9 cellular contexts compared by ENCODE assay signal in the genomic region with DNA sequence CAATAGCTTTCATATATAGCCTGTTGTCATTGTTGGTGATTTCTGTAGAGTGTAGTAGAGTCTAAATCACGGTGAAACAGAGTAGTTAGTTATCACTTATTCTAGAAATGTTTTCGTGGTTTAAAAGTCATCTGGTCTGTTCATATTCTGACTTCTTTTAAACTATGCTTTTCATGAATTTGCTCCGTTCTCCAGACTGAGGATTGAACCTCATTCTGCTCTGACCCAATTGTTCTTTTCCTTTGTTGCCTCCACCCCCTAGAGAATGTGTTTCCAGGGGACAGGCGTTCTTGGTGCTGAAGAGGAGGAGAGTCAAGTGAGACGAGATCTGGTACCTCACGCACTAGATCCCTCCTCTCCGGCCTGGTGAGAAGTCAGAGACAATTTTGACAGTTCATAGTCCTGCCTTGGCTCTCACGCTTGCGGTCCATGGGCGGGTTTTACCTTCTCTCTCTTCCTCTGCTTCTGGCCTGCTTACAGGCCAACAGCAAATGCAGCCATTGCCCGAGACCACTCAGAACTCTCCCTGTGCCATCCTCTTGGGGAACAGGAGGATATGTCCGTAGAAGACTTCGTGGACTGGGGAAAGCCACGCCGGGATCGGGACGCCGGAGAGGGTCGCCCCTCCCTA. TPM values are rescaled to one million over a fixed set of nuclear protein-coding genes. Genes with fewer than 3 reads are reported as not detected.
DNase-seq lines count a peak whose midpoint lies in the region; ATAC-seq and TF ChIP-seq lines count a peak whose summit lies in the region.
"Had no signal": no experiment of that assay in that cellular context is flagged by ENCODE, and none has a peak within 500 bp of the region (broad histone marks: within the 10 kb centered on the region; RNA-seq: fewer than 3 reads in every experiment).

No MANE protein-coding gene starts in this region.

- peak overlapping the region; percentile 98 for H3K27ac Mint-ChIP-seq in activated CD4-positive, alpha-beta memory T cell treated with anti-CD3 and anti-CD28 coated beads, Interleukin-2, amount 10 ng/mL, durations not matched to agents 7 days and 5 days
- peak overlapping the region; percentile 99 for H3K27ac Mint-ChIP-seq in neural crest cell (ENCODE audit: unreplicated experiment)

- no peaks in the 10 kb centered on the region for H3K9me3 Mint-ChIP-seq in activated CD4-positive, alpha-beta memory T cell treated with anti-CD3 and anti-CD28 coated beads, Interleukin-2, amount 10 ng/mL, durations not matched to agents 7 days and 5 days
- no peaks in the 10 kb centered on the region for H3K9me3 Mint-ChIP-seq in neural crest cell

- H3K4me1 Mint-ChIP-seq in activated CD4-positive, alpha-beta memory T cell treated with anti-CD3 and anti-CD28 coated beads, Interleukin-2, amount 10 ng/mL, durations not matched to agents 7 days and 5 days, result peaks cover 44% of the 10 kb centered on the region
- peaks cover 33% of the 10 kb centered on the region for H3K4me1 Mint-ChIP-seq in neural crest cell

- CTCF ChIA-PET in activated CD4-positive, alpha-beta memory T cell treated with anti-CD3 and anti-CD28 coated beads, Interleukin-2, amount 10 ng/mL, durations not matched to agents 7 days and 5 days (lab: Charles Lee), result interaction anchor here (0.5 kb wide), 1 partner anchor 87 kb away, joined by 4 read pairs; no protein-coding TSS in a partner anchor

- no peak for TF ChIP-seq CTCF in neural crest cell (conservative IDR thresholded peaks at IDR 0.05)

- H3K27me3 Mint-ChIP-seq in activated CD4-positive, alpha-beta memory T cell treated with anti-CD3 and anti-CD28 coated beads, Interleukin-2, amount 10 ng/mL, durations not matched to agents 7 days and 5 days, result peaks cover 1% of the 10 kb centered on the region
- no peaks in the 10 kb centered on the region for H3K27me3 Mint-ChIP-seq in neural crest cell (ENCODE audit: low read depth)

- peak; percentile 69 for ATAC-seq in GM19324 (IDR thresholded peaks at IDR 0.05; ENCODE audit: low FRiP score, unreplicated experiment)
- peak; percentile 69 for ATAC-seq in HG03354 (IDR thresholded peaks at IDR 0.05; ENCODE audit: poor library complexity, severe bottlenecking, unreplicated experiment)

- peaks cover 28% of the 10 kb centered on the region for H3K36me3 Mint-ChIP-seq in activated CD4-positive, alpha-beta memory T cell treated with anti-CD3 and anti-CD28 coated beads, Interleukin-2, amount 10 ng/mL, durations not matched to agents 7 days and 5 days (ENCODE audit: low read depth)
- no peaks in the 10 kb centered on the region for H3K36me3 Mint-ChIP-seq in neural crest cell (ENCODE audit: low read depth)

- peak overlapping the region; percentile 79 for H3K4me3 Mint-ChIP-seq in activated CD4-positive, alpha-beta memory T cell treated with anti-CD3 and anti-CD28 coated beads, Interleukin-2, amount 10 ng/mL, durations not matched to agents 7 days and 5 days
- peak overlapping the region; percentile 90 for H3K4me3 Mint-ChIP-seq in neural crest cell

- POLR2A ChIA-PET in activated CD4-positive, alpha-beta memory T cell treated with anti-CD3 and anti-CD28 coated beads, Interleukin-2, amount 10 ng/mL, durations not matched to agents 7 days and 5 days (lab: Charles Lee), result interaction anchor here (0.9 to 1.1 kb wide), 2 partner anchors 83 to 547 kb away, joined by 3 to 5 read pairs; a partner anchor contains a TSS

- peak; percentile 73 for DNase-seq in DMS114 treated with DMSO at 0.1 percent for 48 hours (lab: John Stamatoyannopoulos, UW; ENCODE audit: unreplicated experiment)
- DNase-seq in NCI-H69 (lab: John Stamatoyannopoulos, UW), result peak; percentile 93
- peak; percentile 87 for DNase-seq in activated CD4-positive, alpha-beta memory T cell treated with anti-CD3 and anti-CD28 coated beads, Interleukin-2, amount 10 ng/mL, durations not matched to agents 7 days and 5 days
- peak; percentile 77 for DNase-seq in fibroblast of gingiva (ENCODE audit: low read depth)
- DNase-seq in neural crest cell (ENCODE audit: low read depth, low spot score), result no peak
- DNase-seq in NK-92 treated with Interleukin-12 subunit alpha and Interleukin-12 subunit beta, amount 100 ng/mL, for 24 hours (lab: John Stamatoyannopoulos, UW), result no peak

RNA-seq across cellular contexts. Expression of a gene that starts 0.6 kb away (rescaled TPM):
- 10 to 100 TPM; 58.8 to 59.3 TPM for total RNA-seq in activated CD4-positive, alpha-beta memory T cell treated with anti-CD3 and anti-CD28 coated beads, Interleukin-2, amount 10 ng/mL, durations not matched to agents 7 days and 5 days
- total RNA-seq in neural crest cell, result 55.2 and 58.9 TPM in 2 replicates

RNA-seq across cellular contexts. Expression of a gene that starts 59.9 kb away (rescaled TPM):
- not detected for total RNA-seq in activated CD4-positive, alpha-beta memory T cell treated with anti-CD3 and anti-CD28 coated beads, Interleukin-2, amount 10 ng/mL, durations not matched to agents 7 days and 5 days
- total RNA-seq in neural crest cell, result not detected in 2 replicates
- total RNA-seq: lung microvascular endothelial cell had no signal

Comparison
In these comparisons a context has a peak if more than half of its experiments do, and no peak if none do; other contexts are left out.
1. DNase-seq: peak in DMS114 treated with DMSO at 0.1 percent for 48 hours (single experiment), NCI-H69 (single experiment), activated CD4-positive, alpha-beta memory T cell treated with anti-CD3 and anti-CD28 coated beads, Interleukin-2, amount 10 ng/mL, durations not matched to agents 7 days and 5 days (single experiment) and fibroblast of gingiva (single experiment); none in neural crest cell (single experiment) and NK-92 treated with Interleukin-12 subunit alpha and Interleukin-12 subunit beta, amount 100 ng/mL, for 24 hours (single experiment).